ENCODE assay signal across 27 cellular contexts in the genomic region with DNA sequence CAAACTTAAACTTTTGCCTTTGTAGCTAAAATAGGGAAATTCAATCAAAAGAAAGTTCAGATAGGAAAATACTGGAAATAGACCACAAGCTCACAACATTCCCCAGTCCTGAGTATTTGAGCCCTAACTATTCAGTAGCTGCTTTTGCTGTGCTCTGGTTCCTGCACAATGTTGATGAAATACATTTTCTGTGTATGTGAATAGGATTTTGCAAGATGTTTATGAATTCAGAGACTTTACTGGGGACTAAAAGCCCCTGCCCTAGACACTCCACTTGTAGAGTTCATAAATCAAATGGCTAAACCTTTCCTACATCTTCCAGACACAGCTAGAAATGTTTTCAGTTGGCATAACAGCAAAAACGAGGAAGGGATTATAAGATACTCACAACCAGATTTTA.
"Had no signal": no experiment of that assay in that cellular context is flagged by ENCODE, and none has a peak within 500 bp of the region (broad histone marks: within the 10 kb centered on the region; RNA-seq: fewer than 3 reads in every experiment).

No MANE protein-coding gene starts in this region.

- H3K36me3 ChIP-seq: left lung, lower lobe of right lung, ovary, right atrium auricular region, right lobe of liver, spleen, thyroid gland, transverse colon, upper lobe of left lung, vagina had no signal

- ATAC-seq: left colon; left lung; lower lobe of right lung; mucosa of descending colon; naive thymus-derived CD4-positive, alpha-beta T cell; natural killer cell treated with Interleukin-12 subunit alpha and Interleukin-12 subunit beta and Interleukin-15 and Interleukin-18, amount 100 ng/mL, for 72 hours; right lobe of liver; stimulated activated effector memory CD8-positive, alpha-beta T cell treated with anti-CD3 and anti-CD28 coated beads, Interleukin-12 subunit alpha, Interleukin-12 subunit beta, amount 100 ng/mL, for 72 hours; stimulated activated naive CD8-positive, alpha-beta T cell treated with anti-CD3 and anti-CD28 coated beads, Interleukin-15, amount 100 ng/mL, for 72 hours had no signal

- H3K9me3 ChIP-seq: left lung, lower lobe of right lung, mucosa of descending colon, ovary, right atrium auricular region, right lobe of liver, spleen, testis, thyroid gland, transverse colon, upper lobe of left lung, vagina had no signal

- H3K4me3 Mint-ChIP-seq: immature natural killer cell; mesothelial cell of epicardium; naive thymus-derived CD4-positive, alpha-beta T cell; natural killer cell treated with Interleukin-12 subunit alpha and Interleukin-12 subunit beta and Interleukin-15 and Interleukin-18, amount 100 ng/mL, for 72 hours; stimulated activated effector memory CD8-positive, alpha-beta T cell treated with anti-CD3 and anti-CD28 coated beads, Interleukin-12 subunit alpha, Interleukin-12 subunit beta, amount 100 ng/mL, for 72 hours; stimulated activated naive CD8-positive, alpha-beta T cell treated with anti-CD3 and anti-CD28 coated beads, Interleukin-15, amount 100 ng/mL, for 72 hours had no signal

- H3K4me3 ChIP-seq: left lung, lower lobe of right lung, mucosa of descending colon, ovary, right atrium auricular region, right lobe of liver, skin epidermis, spleen, testis, thyroid gland, transverse colon, upper lobe of left lung, vagina had no signal

- H3K27ac Mint-ChIP-seq: immature natural killer cell; mesothelial cell of epicardium; naive thymus-derived CD4-positive, alpha-beta T cell; natural killer cell treated with Interleukin-12 subunit alpha and Interleukin-12 subunit beta and Interleukin-15 and Interleukin-18, amount 100 ng/mL, for 72 hours; progenitor cell of endocrine pancreas; stimulated activated effector memory CD8-positive, alpha-beta T cell treated with anti-CD3 and anti-CD28 coated beads, Interleukin-12 subunit alpha, Interleukin-12 subunit beta, amount 100 ng/mL, for 72 hours; stimulated activated naive CD8-positive, alpha-beta T cell treated with anti-CD3 and anti-CD28 coated beads, Interleukin-15, amount 100 ng/mL, for 72 hours had no signal

- H3K4me1 ChIP-seq: left lung, lower lobe of right lung, right atrium auricular region, right lobe of liver, spleen, testis, thyroid gland, transverse colon, upper lobe of left lung, vagina had no signal

- H3K36me3 Mint-ChIP-seq: mesothelial cell of epicardium; natural killer cell treated with Interleukin-12 subunit alpha and Interleukin-12 subunit beta and Interleukin-15 and Interleukin-18, amount 100 ng/mL, for 72 hours; stimulated activated effector memory CD8-positive, alpha-beta T cell treated with anti-CD3 and anti-CD28 coated beads, Interleukin-12 subunit alpha, Interleukin-12 subunit beta, amount 100 ng/mL, for 72 hours had no signal

- H3K9me3 Mint-ChIP-seq: stimulated activated effector memory CD8-positive, alpha-beta T cell treated with anti-CD3 and anti-CD28 coated beads, Interleukin-12 subunit alpha, Interleukin-12 subunit beta, amount 100 ng/mL, for 72 hours; stimulated activated naive CD8-positive, alpha-beta T cell treated with anti-CD3 and anti-CD28 coated beads, Interleukin-15, amount 100 ng/mL, for 72 hours had no signal

- H3K27ac ChIP-seq: left lung, lower lobe of right lung, ovary, right atrium auricular region, right lobe of liver, skin epidermis, spleen, testis, thyroid gland, transverse colon, upper lobe of left lung, vagina had no signal

- H3K4me1 Mint-ChIP-seq: immature natural killer cell; naive thymus-derived CD4-positive, alpha-beta T cell; stimulated activated effector memory CD8-positive, alpha-beta T cell treated with anti-CD3 and anti-CD28 coated beads, Interleukin-12 subunit alpha, Interleukin-12 subunit beta, amount 100 ng/mL, for 72 hours; stimulated activated naive CD8-positive, alpha-beta T cell treated with anti-CD3 and anti-CD28 coated beads, Interleukin-15, amount 100 ng/mL, for 72 hours had no signal

- DNase-seq: hypothalamus; immature natural killer cell; kidney; left colon; left lung; lower lobe of right lung; mammary epithelial cell; mesendoderm; mucosa of descending colon; naive thymus-derived CD4-positive, alpha-beta T cell; ovary; right lobe of liver; spleen; stimulated activated CD4-positive, alpha-beta T cell treated with anti-CD3 and anti-CD28 coated beads, Interleukin-4, amount 100 ng/mL, for 24 hours; stimulated activated naive CD4-positive, alpha-beta T cell treated with Interleukin-2 at 50 U/mL for 16 hours; stimulated activated naive CD8-positive, alpha-beta T cell treated with anti-CD3 and anti-CD28 coated beads, Interleukin-15, amount 100 ng/mL, for 72 hours; testis; thyroid gland; transverse colon; upper lobe of left lung had no signal

- H3K27me3 ChIP-seq: ovary, right atrium auricular region, testis, thyroid gland, transverse colon, upper lobe of left lung, vagina had no signal
